21 cellular contexts compared by ENCODE assay signal in the genomic region with DNA sequence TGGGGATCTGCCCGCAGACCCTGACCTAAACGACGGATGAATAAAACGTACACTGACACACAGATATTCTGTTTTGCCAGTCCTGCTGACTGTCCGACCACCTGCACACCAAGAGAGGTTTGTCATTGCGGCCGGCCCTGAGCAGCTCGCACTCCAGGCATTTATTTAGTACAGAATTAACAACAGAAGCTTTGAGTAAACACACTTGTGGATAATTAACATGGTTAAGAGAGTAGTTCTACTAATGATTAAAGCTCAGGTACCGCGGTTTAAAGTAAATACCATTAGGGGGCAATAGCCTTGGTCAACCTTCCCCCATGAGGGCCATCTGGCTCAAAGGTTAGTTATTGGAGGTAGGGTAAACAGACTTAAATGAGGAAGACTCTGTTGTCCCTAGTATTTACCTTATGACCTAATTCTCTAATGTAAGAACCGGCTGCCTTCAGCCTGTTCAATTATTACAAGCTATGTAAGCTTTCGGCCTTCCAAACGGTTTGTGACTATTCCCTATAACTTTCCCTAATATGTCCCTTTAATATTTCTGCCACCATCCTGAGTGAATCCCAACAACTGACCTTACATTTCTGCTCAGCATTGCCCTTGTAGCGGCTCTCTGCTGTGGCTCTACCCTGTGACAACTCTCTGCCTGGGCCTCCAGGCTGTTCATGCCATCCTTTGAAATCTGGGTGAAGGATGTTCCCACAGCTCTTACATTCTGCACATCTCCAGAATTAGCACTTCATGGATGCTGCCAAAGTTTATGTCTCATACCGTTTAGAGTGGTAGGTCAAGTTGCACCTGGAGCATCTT. TPM values are rescaled to one million over a fixed set of nuclear protein-coding genes. Genes with fewer than 3 reads are reported as not detected.
DNase-seq lines count a peak whose midpoint lies in the region; ATAC-seq, FAIRE-seq and TF ChIP-seq lines count a peak whose summit lies in the region.
"Had no signal": no experiment of that assay in that cellular context is flagged by ENCODE, and none has a peak within 500 bp of the region (broad histone marks: within the 10 kb centered on the region; RNA-seq: fewer than 3 reads in every experiment).

No MANE protein-coding gene starts in this region.

- 84 to 91% (median 88%) methylated on average over 12 to 15 of the region's 15 CpGs for WGBS in spleen, 5 donors

- H3K36me3 ChIP-seq in Caco-2 (ENCODE audit: control insufficient read depth, insufficient read depth, low read length) (no peaks in the 10 kb centered on the region), astrocyte (ENCODE audit: insufficient read depth, low read length) (no peaks in the 10 kb centered on the region), spleen (no peaks in the 10 kb centered on the region)
- H3K36me3 ChIP-seq: gastrocnemius medialis had no signal

- FAIRE-seq in astrocyte (lab: Jason Lieb, UNC), result peak; percentile 73
- FAIRE-seq: GM12892, TTC549 had no signal

- no TSS peak for BruUV-seq in Caco-2 (replicated peaks; lab: Mats Ljungman, UMichigan)

- TF ChIP-seq CTCF in Caco-2 (IDR thresholded peaks at IDR 0.05; ENCODE audit: insufficient read depth in 1 of 2, low read depth in 1 of 2, low read length in 1 of 2, severe bottlenecking in 1 of 2, unreplicated experiment in 1 of 2) (no peak), astrocyte (IDR thresholded peaks at IDR 0.05; ENCODE audit: insufficient read depth, low read depth, low read length) (no peak), mesothelial cell of epicardium (IDR thresholded peaks at IDR 0.05; ENCODE audit: unreplicated experiment) (no peak), spleen (IDR thresholded peaks at IDR 0.05 in 8 of 11, conservative IDR thresholded peaks at IDR 0.05 in 3 of 11) (no peak)

- no peaks in the 10 kb centered on the region for H4K20me1 ChIP-seq in astrocyte (ENCODE audit: insufficient read depth, low read length)

- no peak for ATAC-seq in GM21576 (IDR thresholded peaks at IDR 0.05; ENCODE audit: unreplicated experiment)
- ATAC-seq in GM19397 (IDR thresholded peaks at IDR 0.05; ENCODE audit: unreplicated experiment), result no peak
- ATAC-seq in GM21717 (IDR thresholded peaks at IDR 0.05; ENCODE audit: unreplicated experiment), result no peak
- ATAC-seq: activated CD4-positive, alpha-beta T cell treated with anti-CD3 and anti-CD28 coated beads for 36 hours; activated CD8-positive, alpha-beta memory T cell treated with anti-CD3 and anti-CD28 coated beads, Interleukin-2, amount 10 ng/mL, durations not matched to agents 7 days and 5 days; esophagus mucosa; gastrocnemius medialis; left cardiac atrium had no signal

- TF ChIP-seq POLR2A in spleen (IDR thresholded peaks at IDR 0.05), result no peak

- H3K4me2 ChIP-seq in astrocyte (ENCODE audit: low read length), result no peak overlapping the region

- H2AFZ ChIP-seq in astrocyte (ENCODE audit: low read depth, low read length), result no peak overlapping the region

- H3K4me3 ChIP-seq in Caco-2 (ENCODE audit: low read depth, low read length), result no peak overlapping the region
- H3K4me3 ChIP-seq in astrocyte (ENCODE audit: insufficient read depth, low read depth, low read length), result no peak overlapping the region
- H3K4me3 ChIP-seq in spleen, result no peak overlapping the region
- H3K4me3 ChIP-seq: gastrocnemius medialis had no signal

- H3K9me3 Mint-ChIP-seq in Caco-2 (ENCODE audit: unreplicated experiment), result no peaks in the 10 kb centered on the region
- no peaks in the 10 kb centered on the region for H3K9me3 Mint-ChIP-seq in astrocyte (ENCODE audit: unreplicated experiment)
- peaks cover 25% of the 10 kb centered on the region for H3K9me3 Mint-ChIP-seq in mesothelial cell of epicardium

- DNase-seq in Caco-2 (peak; percentile 26 to 60), NCI-H2029 (lab: John Stamatoyannopoulos, UW) (peak; percentile 53), astrocyte (ENCODE audit: low read depth) (no peak), mesothelial cell of epicardium (ENCODE audit: low spot score in 2 of 2, unreplicated experiment in 2 of 2) (no peak), spleen (no peak)
- DNase-seq: activated CD4-positive, alpha-beta T cell treated with anti-CD3 and anti-CD28 coated beads for 36 hours; activated CD8-positive, alpha-beta memory T cell treated with anti-CD3 and anti-CD28 coated beads, Interleukin-2, amount 10 ng/mL, durations not matched to agents 7 days and 5 days; DMS79; effector CD4-positive, alpha-beta T cell; gastrocnemius medialis; left cardiac atrium; midbrain; NCI-H1436 treated with DMSO at 0.1 percent for 48 hours; NCI-H2227 treated with DMSO at 0.1 percent for 48 hours; retina had no signal

- H3K27ac ChIP-seq in astrocyte (ENCODE audit: low read depth, low read length), result no peak overlapping the region
- H3K27ac ChIP-seq in spleen, result no peak overlapping the region
- H3K27ac ChIP-seq: gastrocnemius medialis had no signal

- peak overlapping the region; percentile 52 for H3K4me3 Mint-ChIP-seq in Caco-2 (ENCODE audit: unreplicated experiment)
- no peak overlapping the region for H3K4me3 Mint-ChIP-seq in astrocyte (ENCODE audit: unreplicated experiment)
- H3K4me3 Mint-ChIP-seq in mesothelial cell of epicardium, result no peak overlapping the region
- H3K4me3 Mint-ChIP-seq: activated CD4-positive, alpha-beta T cell treated with anti-CD3 and anti-CD28 coated beads for 36 hours; activated CD8-positive, alpha-beta memory T cell treated with anti-CD3 and anti-CD28 coated beads, Interleukin-2, amount 10 ng/mL, durations not matched to agents 7 days and 5 days had no signal

- no peaks in the 10 kb centered on the region for H3K79me2 ChIP-seq in astrocyte (ENCODE audit: insufficient read depth, low read length)

- H3K27ac Mint-ChIP-seq in Caco-2 (ENCODE audit: unreplicated experiment) (peak overlapping the region; percentile 66), astrocyte (ENCODE audit: unreplicated experiment) (no peak overlapping the region), mesothelial cell of epicardium (peak overlapping the region; percentile 81)
- H3K27ac Mint-ChIP-seq: activated CD4-positive, alpha-beta T cell treated with anti-CD3 and anti-CD28 coated beads for 36 hours; activated CD8-positive, alpha-beta memory T cell treated with anti-CD3 and anti-CD28 coated beads, Interleukin-2, amount 10 ng/mL, durations not matched to agents 7 days and 5 days had no signal

- H3K27me3 ChIP-seq in Caco-2 (replicated peaks; ENCODE audit: control insufficient read depth, insufficient read depth, low read length) (no peaks in the 10 kb centered on the region), astrocyte (ENCODE audit: insufficient read depth, low read length) (no peaks in the 10 kb centered on the region), spleen (replicated peaks in 1 of 7) (no peaks in the 10 kb centered on the region)
- H3K27me3 ChIP-seq: gastrocnemius medialis had no signal

- no peak overlapping the region for H3K9ac ChIP-seq in astrocyte (ENCODE audit: low read length)

- H3K36me3 Mint-ChIP-seq in Caco-2 (ENCODE audit: insufficient read depth, unreplicated experiment) (no peaks in the 10 kb centered on the region), astrocyte (ENCODE audit: low read depth, unreplicated experiment) (no peaks in the 10 kb centered on the region), mesothelial cell of epicardium (no peaks in the 10 kb centered on the region)
- H3K36me3 Mint-ChIP-seq: activated CD8-positive, alpha-beta memory T cell treated with anti-CD3 and anti-CD28 coated beads, Interleukin-2, amount 10 ng/mL, durations not matched to agents 7 days and 5 days had no signal

- intact Hi-C loops in Caco-2 (cut with micrococcal nuclease; ENCODE audit: unreplicated experiment), result loop anchor here (1.0 to 2.0 kb wide), 3 partner anchors 13 to 59 kb away; partner anchors contain the start of gene SYTL5
- intact Hi-C loops in spleen (cut with DNase I; ENCODE audit: low total_unique reads), result no loop called here

- POLR2A ChIA-PET in Caco-2 (lab: Charles Lee), result no interaction called here

- peaks cover 22% of the 10 kb centered on the region for H3K4me1 Mint-ChIP-seq in Caco-2 (ENCODE audit: low read depth, unreplicated experiment)
- peaks cover 8% of the 10 kb centered on the region for H3K4me1 Mint-ChIP-seq in astrocyte (ENCODE audit: low read depth, unreplicated experiment)
- H3K4me1 Mint-ChIP-seq in mesothelial cell of epicardium, result peaks cover 9% of the 10 kb centered on the region
- H3K4me1 Mint-ChIP-seq: activated CD4-positive, alpha-beta T cell treated with anti-CD3 and anti-CD28 coated beads for 36 hours had no signal

- no peaks in the 10 kb centered on the region for H3K9me3 ChIP-seq in Caco-2
- H3K9me3 ChIP-seq in astrocyte (ENCODE audit: insufficient read depth, low read depth, low read length), result no peaks in the 10 kb centered on the region
- H3K9me3 ChIP-seq in spleen, result peaks cover 0 to 7% (median 0%) of the 10 kb centered on the region in 8 donors
- H3K9me3 ChIP-seq: gastrocnemius medialis had no signal

- H3K4me1 ChIP-seq in Caco-2 (peaks cover 21% of the 10 kb centered on the region), astrocyte (ENCODE audit: insufficient read depth, low read length) (no peaks in the 10 kb centered on the region), spleen (no peaks in the 10 kb centered on the region)
- H3K4me1 ChIP-seq: gastrocnemius medialis had no signal

- H3K27me3 Mint-ChIP-seq in Caco-2 (ENCODE audit: insufficient read depth, unreplicated experiment) (no peaks in the 10 kb centered on the region), astrocyte (ENCODE audit: low read depth, unreplicated experiment) (no peaks in the 10 kb centered on the region), mesothelial cell of epicardium (ENCODE audit: low read depth) (no peaks in the 10 kb centered on the region)
- H3K27me3 Mint-ChIP-seq: activated CD4-positive, alpha-beta T cell treated with anti-CD3 and anti-CD28 coated beads for 36 hours had no signal

- CTCF ChIA-PET in Caco-2 (lab: Charles Lee), result interaction anchor here (1.3 kb wide), 1 partner anchor 59 kb away, joined by 4 read pairs; no protein-coding TSS in a partner anchor

RNA-seq across cellular contexts. Expression of gene SYTL5, which starts 46.9 kb away (rescaled TPM):
- total RNA-seq in Caco-2 (2022) (8.8 and 8.9 TPM in 2 replicates), astrocyte (8.4 TPM in 2 replicates), mesothelial cell of epicardium (1.7 to 2.6 TPM (median 2.2 TPM) in 3 replicates), spleen (under 1 TPM in 1 of 7 donors, not detected in 6; 0.15 TPM)
- not detected for polyA plus RNA-seq in spleen
- total RNA-seq: activated CD4-positive, alpha-beta T cell treated with anti-CD3 and anti-CD28 coated beads for 36 hours; activated CD8-positive, alpha-beta memory T cell treated with anti-CD3 and anti-CD28 coated beads, Interleukin-2, amount 10 ng/mL, durations not matched to agents 7 days and 5 days; gastrocnemius medialis had no signal

Comparison
In these comparisons a context has a peak if more than half of its experiments do, and no peak if none do; other contexts are left out.
1. DNase-seq: peak in Caco-2 (2 of 2) and NCI-H2029 (single experiment); none in astrocyte (single experiment), mesothelial cell of epicardium (0 of 2) and spleen (single experiment).